ENCODE assay signal across 1 cellular context in the genomic region with DNA sequence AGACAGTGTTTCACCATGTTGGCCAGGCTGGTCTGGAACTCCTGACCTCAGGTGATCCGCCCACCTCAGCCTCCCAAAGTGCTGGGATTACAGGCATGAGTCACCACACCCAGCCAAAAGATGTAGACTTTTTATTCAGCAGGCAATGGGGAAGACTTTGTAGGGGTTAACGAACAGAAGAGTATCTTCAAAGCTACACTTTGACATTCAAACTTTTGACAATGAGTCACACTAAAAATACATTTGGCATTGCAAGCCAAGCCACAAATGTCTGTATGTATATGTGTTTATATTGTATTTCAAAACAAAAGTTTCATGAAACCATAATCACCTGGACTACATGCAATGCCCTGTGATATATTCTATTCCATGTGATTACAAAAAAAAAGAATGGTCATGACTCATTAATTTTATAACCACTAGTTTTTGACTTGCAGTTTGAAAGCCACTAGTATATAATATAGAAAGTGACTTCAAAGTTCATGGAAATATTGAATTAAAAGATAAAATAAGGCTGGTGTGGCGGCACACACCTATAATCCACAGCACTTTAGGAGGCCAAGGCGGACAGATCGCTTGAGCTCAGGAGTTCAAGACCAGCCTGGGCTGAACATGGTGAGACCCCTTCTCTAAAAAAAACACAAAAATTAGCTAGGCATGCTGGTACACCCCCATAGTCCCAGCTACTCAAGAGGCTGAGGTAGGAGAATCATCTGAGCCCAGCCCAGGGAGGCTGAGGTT.
TF ChIP-seq lines count a peak whose summit lies in the region.

No MANE protein-coding gene starts in this region.

TF ChIP-seq in IMR-90, 13 proteins besides CTCF, POLR2A, EP300 and RAD21:
- TF ChIP-seq, protein P1, sequence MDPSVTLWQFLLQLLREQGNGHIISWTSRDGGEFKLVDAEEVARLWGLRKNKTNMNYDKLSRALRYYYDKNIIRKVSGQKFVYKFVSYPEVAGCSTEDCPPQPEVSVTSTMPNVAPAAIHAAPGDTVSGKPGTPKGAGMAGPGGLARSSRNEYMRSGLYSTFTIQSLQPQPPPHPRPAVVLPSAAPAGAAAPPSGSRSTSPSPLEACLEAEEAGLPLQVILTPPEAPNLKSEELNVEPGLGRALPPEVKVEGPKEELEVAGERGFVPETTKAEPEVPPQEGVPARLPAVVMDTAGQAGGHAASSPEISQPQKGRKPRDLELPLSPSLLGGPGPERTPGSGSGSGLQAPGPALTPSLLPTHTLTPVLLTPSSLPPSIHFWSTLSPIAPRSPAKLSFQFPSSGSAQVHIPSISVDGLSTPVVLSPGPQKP (IDR thresholded peaks at IDR 0.05; ENCODE audit: borderline replicate concordance, low read depth, low read length), result no peak
- no peak for TF ChIP-seq BHLHE40 (IDR thresholded peaks at IDR 0.05; ENCODE audit: low read depth, low read length)
- TF ChIP-seq FOS (IDR thresholded peaks at IDR 0.05; ENCODE audit: low read depth, low read length), result no peak
- TF ChIP-seq CHD1 (IDR thresholded peaks at IDR 0.05; ENCODE audit: low read depth, low read length), result no peak
- no peak for TF ChIP-seq MAZ (IDR thresholded peaks at IDR 0.05; ENCODE audit: borderline replicate concordance, low read depth, low read length)
- 0 out of 2 replicates have a peak, but pooled peaks have one; percentile 3 for TF ChIP-seq CEBPB (IDR thresholded peaks at IDR 0.05; ENCODE audit: low read depth, low read length)
- no peak for TF ChIP-seq NFE2L2 (IDR thresholded peaks at IDR 0.05; ENCODE audit: low read depth, low read length)
